ENCODE assay signal across 29 cellular contexts in the genomic region with DNA sequence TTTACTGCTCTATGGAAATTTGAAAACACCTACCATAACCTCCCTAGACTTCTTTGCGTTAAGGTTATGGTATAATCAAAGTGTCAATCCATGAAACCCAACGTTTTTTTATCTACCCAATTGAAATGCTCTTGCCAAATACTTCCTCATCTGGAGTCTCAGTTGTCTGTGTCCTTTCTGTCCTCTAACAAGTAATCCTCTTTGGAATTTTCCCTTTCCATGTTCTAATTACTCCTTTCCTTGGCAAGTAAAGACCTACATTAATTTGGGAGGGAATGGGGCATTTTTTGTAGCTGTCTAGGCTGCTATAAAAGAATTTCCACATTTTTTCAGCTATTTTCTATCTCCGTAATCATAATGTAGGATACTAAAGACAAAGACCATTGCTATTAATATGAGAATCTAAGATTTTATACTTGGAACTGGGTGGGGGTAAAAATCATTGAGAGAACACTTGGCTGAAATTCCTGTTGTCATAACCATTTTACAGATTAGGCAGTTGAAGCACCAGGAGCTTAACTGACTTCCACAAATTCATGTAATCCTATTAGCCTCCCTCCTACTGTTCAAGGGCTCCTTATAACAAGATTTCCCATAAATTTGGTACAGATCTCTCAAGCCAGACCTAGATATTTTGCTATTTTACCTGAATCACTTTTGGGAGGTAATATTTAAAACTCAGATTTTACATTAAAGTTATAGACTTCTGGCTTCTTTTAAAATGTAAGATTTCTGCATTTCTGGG.
"Had no signal": no experiment of that assay in that cellular context is flagged by ENCODE, and none has a peak within 500 bp of the region (broad histone marks: within the 10 kb centered on the region; RNA-seq: fewer than 3 reads in every experiment).

No MANE protein-coding gene starts in this region.

- H3K4me3 ChIP-seq: ascending aorta, breast epithelium, cardiac muscle cell, colonic mucosa had no signal

- FAIRE-seq: frontal cortex had no signal

- H3K27ac ChIP-seq: ascending aorta, breast epithelium, cardiac muscle cell, colonic mucosa, WERI-Rb-1 had no signal

- DNase-seq: activated B cell treated with CpG ODN at 0.5 μM for 24 hours; activated CD4-positive, alpha-beta memory T cell treated with anti-CD3 and anti-CD28 coated beads for 36 hours; activated CD4-positive, alpha-beta T cell treated with anti-CD3 and anti-CD28 coated beads, Interleukin-2, amount 10 ng/mL, durations not matched to agents 24 days and 14 days; activated CD8-positive, alpha-beta memory T cell treated with anti-CD3 and anti-CD28 coated beads, Interleukin-2, amount 10 ng/mL, durations not matched to agents 7 days and 5 days; activated CD8-positive, alpha-beta memory T cell treated with anti-CD3 and anti-CD28 coated beads, Interleukin-2, amount 50 U/mL, for 4 hours; activated CD8-positive, alpha-beta T cell treated with anti-CD3 and anti-CD28 coated beads, Interleukin-2, amount 10 ng/mL, durations not matched to agents 7 days and 5 days; activated gamma-delta T cell; activated naive CD4-positive, alpha-beta T cell; activated naive CD4-positive, alpha-beta T cell treated with anti-CD3 and anti-CD28 coated beads, Interleukin-2, amount 10 ng/mL, durations not matched to agents 7 days and 5 days; activated naive CD8-positive, alpha-beta T cell treated with anti-CD3 and anti-CD28 coated beads, Interleukin-2, amount 10 ng/mL, durations not matched to agents 7 days and 5 days; activated T-cell treated with anti-CD3 and anti-CD28 coated beads, Interleukin-2, amount 50 U/mL, for 1 hour; activated T-cell treated with anti-CD3 and anti-CD28 coated beads, Interleukin-2, amount 50 U/mL, for 48 hours; central memory CD4-positive, alpha-beta T cell; cerebellar nuclear complex; colonic mucosa; effector CD8-positive, alpha-beta T cell; foreskin fibroblast; head of caudate nucleus; T-helper 1 cell; T-helper 17 cell; T1000; WERI-Rb-1 had no signal

- H3K9me3 ChIP-seq: ascending aorta, breast epithelium, colonic mucosa had no signal

- H3K4me1 ChIP-seq: ascending aorta, breast epithelium, colonic mucosa had no signal

- H3K27me3 ChIP-seq: ascending aorta, breast epithelium, cardiac muscle cell, colonic mucosa had no signal

- H3K36me3 ChIP-seq: ascending aorta, breast epithelium, cardiac muscle cell, colonic mucosa, WERI-Rb-1 had no signal

- ATAC-seq: activated CD4-positive, CD25-positive, alpha-beta regulatory T cell treated with anti-CD3 and anti-CD28 coated beads, Interleukin-2, amount 50 U/mL, for 24 hours; activated CD8-positive, alpha-beta memory T cell treated with anti-CD3 and anti-CD28 coated beads, Interleukin-2, amount 10 ng/mL, durations not matched to agents 7 days and 5 days; activated CD8-positive, alpha-beta T cell treated with anti-CD3 and anti-CD28 coated beads, Interleukin-2, amount 10 ng/mL, durations not matched to agents 7 days and 5 days; activated naive CD4-positive, alpha-beta T cell treated with anti-CD3 and anti-CD28 coated beads, Interleukin-2, amount 50 U/mL, for 72 hours; esophagus mucosa; T-helper 17 cell had no signal
